12 cellular contexts compared by ENCODE assay signal in the genomic region with DNA sequence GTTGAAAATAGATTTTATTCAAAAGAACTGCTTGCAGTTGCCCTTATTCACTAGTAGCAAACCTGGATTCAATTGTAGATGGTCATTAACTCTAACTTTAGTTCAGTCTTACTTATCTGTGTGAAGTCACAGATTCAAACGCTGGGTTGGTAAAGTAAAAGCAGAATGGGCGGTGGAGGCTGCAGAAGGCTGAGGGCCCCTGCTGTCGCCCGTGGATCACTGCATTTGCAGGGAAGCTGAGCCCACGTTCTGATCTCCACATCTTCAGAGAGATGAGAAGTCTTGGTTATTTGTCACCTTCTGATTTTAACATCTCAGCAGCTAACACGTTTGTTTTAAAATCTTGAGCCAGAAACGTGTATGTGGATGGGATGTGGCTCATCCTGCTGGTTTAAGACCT.
A peak's percentile ranks its signal among the peaks of the same experiment; 100 is the strongest.
DNase-seq lines count a peak whose midpoint lies in the region; FAIRE-seq and TF ChIP-seq lines count a peak whose summit lies in the region.
"Had no signal": no experiment of that assay in that cellular context is flagged by ENCODE, and none has a peak within 500 bp of the region (broad histone marks: within the 10 kb centered on the region; RNA-seq: fewer than 3 reads in every experiment).

No MANE protein-coding gene starts in this region.

- H2AFZ ChIP-seq in endothelial cell of umbilical vein (ENCODE audit: low read depth, low read length): no peak overlapping the region

- H3K9me3 Mint-ChIP-seq in osteocyte (ENCODE audit: unreplicated experiment): no peaks in the 10 kb centered on the region
- H3K9me3 Mint-ChIP-seq: central memory CD8-positive, alpha-beta T cell had no signal

- no peak overlapping the region for H3K27ac Mint-ChIP-seq in osteocyte (ENCODE audit: unreplicated experiment)

- H3K9me1 ChIP-seq in endothelial cell of umbilical vein (replicated peaks; ENCODE audit: control insufficient read depth, extremely low read depth, insufficient read depth, low read length): no peaks in the 10 kb centered on the region

- intact Hi-C loops in endothelial cell of umbilical vein (cut with micrococcal nuclease) (no loop called here), lower leg skin (cut with DNase I; ENCODE audit: low total_unique reads) (no loop called here)

- H3K4me2 ChIP-seq in endothelial cell of umbilical vein (ENCODE audit: insufficient read depth, low read length): no peak overlapping the region

- BruUV-seq in endothelial cell of umbilical vein (replicated peaks; lab: Mats Ljungman, UMichigan): no TSS peak

- H3K27me3 ChIP-seq in endothelial cell of umbilical vein (ENCODE audit: control insufficient read depth in 2 of 2, insufficient read depth in 2 of 2, low read length in 2 of 2): no peaks in the 10 kb centered on the region
- H3K27me3 ChIP-seq: SJCRH30 had no signal

- H3K79me2 ChIP-seq in endothelial cell of umbilical vein (ENCODE audit: control insufficient read depth, insufficient read depth, low read length): no peaks in the 10 kb centered on the region

- FAIRE-seq in endothelial cell of umbilical vein (lab: Jason Lieb, UNC): peak; percentile 38
- FAIRE-seq: H54 had no signal

- no peak overlapping the region for H3K4me3 Mint-ChIP-seq in osteocyte (ENCODE audit: unreplicated experiment)
- H3K4me3 Mint-ChIP-seq: central memory CD8-positive, alpha-beta T cell had no signal

- H3K36me3 Mint-ChIP-seq in osteocyte (ENCODE audit: unreplicated experiment): peaks cover 31% of the 10 kb centered on the region

- CTCF ChIA-PET in endothelial cell of umbilical vein (lab: Charles Lee): interaction anchor here (1.2 to 1.9 kb wide), 2 partner anchors 8 to 141 kb away, joined by 4 to 7 read pairs; no protein-coding TSS in a partner anchor

- peaks cover 9 to 10% of the 10 kb centered on the region in 2 experiments for H3K36me3 ChIP-seq in endothelial cell of umbilical vein (ENCODE audit: control insufficient read depth in 2 of 2, extremely low read depth in 1 of 2, insufficient read depth in 2 of 2, low read length in 2 of 2)

- H3K4me3 ChIP-seq in endothelial cell of umbilical vein (replicated peaks in 1 of 3; ENCODE audit: insufficient read depth in 1 of 3, low read depth in 1 of 3, low read length in 3 of 3): no peak overlapping the region
- H3K4me3 ChIP-seq in coronary artery: no peak overlapping the region
- H3K4me3 ChIP-seq in lower leg skin (ENCODE audit: low read depth, poor library complexity, severe bottlenecking): no peak overlapping the region
- H3K4me3 ChIP-seq: SJCRH30 had no signal

- no peaks in the 10 kb centered on the region for H3K27me3 Mint-ChIP-seq in osteocyte (ENCODE audit: unreplicated experiment)
- H3K27me3 Mint-ChIP-seq: central memory CD8-positive, alpha-beta T cell had no signal

- H3K4me1 Mint-ChIP-seq in osteocyte (ENCODE audit: unreplicated experiment): peaks cover 4% of the 10 kb centered on the region
- H3K4me1 Mint-ChIP-seq: central memory CD8-positive, alpha-beta T cell had no signal

- H4K20me1 ChIP-seq in endothelial cell of umbilical vein (replicated peaks; ENCODE audit: control insufficient read depth, extremely low read depth, insufficient read depth, low read length): no peaks in the 10 kb centered on the region

- DNase-seq in activated CD4-positive, alpha-beta T cell treated with anti-CD3 and anti-CD28 coated beads for 48 hours: peak; percentile 35
- no peak for DNase-seq in activated CD4-positive, alpha-beta T cell treated with anti-CD3 and anti-CD28 coated beads for 4 hours
- DNase-seq in endothelial cell of umbilical vein (ENCODE audit: low read depth, low spot score): peak; percentile 15
- DNase-seq in osteocyte (ENCODE audit: extremely low spot score, unreplicated experiment): no peak
- no peak for DNase-seq in coronary artery (ENCODE audit: low spot score)
- DNase-seq in lower leg skin (ENCODE audit: low spot score in 2 of 2): no peak
- no peak for DNase-seq in NCI-H446 (lab: John Stamatoyannopoulos, UW)
- DNase-seq: NCI-H446 treated with DMSO at 0.1 percent for 48 hours, SJCRH30 had no signal

- H3K9me3 ChIP-seq in endothelial cell of umbilical vein (replicated peaks; ENCODE audit: control insufficient read depth, insufficient read depth, low read length): no peaks in the 10 kb centered on the region
- H3K9me3 ChIP-seq: SJCRH30 had no signal

- no peaks in the 10 kb centered on the region for H3K4me1 ChIP-seq in endothelial cell of umbilical vein (ENCODE audit: control insufficient read depth, extremely low read depth, insufficient read depth, low read length)
- H3K4me1 ChIP-seq: SJCRH30 had no signal

- POLR2A ChIA-PET in endothelial cell of umbilical vein (lab: Charles Lee): no interaction called here

- H3K27ac ChIP-seq in VCaP (peak overlapping the region; percentile 93), endothelial cell of umbilical vein (ENCODE audit: insufficient read depth, low read depth, low read length) (no peak overlapping the region), coronary artery (no peak overlapping the region)
- H3K27ac ChIP-seq: SJCRH30 had no signal

- dilution Hi-C loops in endothelial cell of umbilical vein (cut with MboI; ENCODE audit: extremely low pct_ligation_motif_present, low sequenced_read_pairs): no loop called here

- peak; percentile 42 for TF ChIP-seq CTCF in VCaP (conservative IDR thresholded peaks at IDR 0.05)
- TF ChIP-seq CTCF in endothelial cell of umbilical vein (IDR thresholded peaks at IDR 0.05; ENCODE audit: extremely low read depth in 1 of 2, insufficient read depth in 1 of 2, low read depth in 1 of 2, low read length in 2 of 2): peak in 1 of 2 donors; percentile 21
- TF ChIP-seq CTCF in osteocyte (IDR thresholded peaks at IDR 0.05): peak; percentile 27
- TF ChIP-seq CTCF in coronary artery (IDR thresholded peaks at IDR 0.05): no peak
- TF ChIP-seq CTCF in lower leg skin (IDR thresholded peaks at IDR 0.05): no peak

- 73 to 75% methylated on average over 7 of the region's 7 CpGs for WGBS in lower leg skin, 2 donors

- TF ChIP-seq POLR2A in endothelial cell of umbilical vein (IDR thresholded peaks at IDR 0.05; ENCODE audit: low read depth, low read length) (no peak), lower leg skin (IDR thresholded peaks at IDR 0.05) (no peak)

- no peak overlapping the region for H3K9ac ChIP-seq in endothelial cell of umbilical vein (replicated peaks; ENCODE audit: extremely low read depth, insufficient read depth, low read length)

TF ChIP-seq in endothelial cell of umbilical vein, 7 proteins besides CTCF, POLR2A, EP300 and RAD21:
- TF ChIP-seq MYC (IDR thresholded peaks at IDR 0.05; ENCODE audit: low read depth, low read length): no peak
TF ChIP-seq in endothelial cell of umbilical vein: peak in this region for 0.

Comparison
In these comparisons a context has a peak if more than half of its experiments do, and no peak if none do; other contexts are left out.
1. DNase-seq: peak in activated CD4-positive, alpha-beta T cell treated with anti-CD3 and anti-CD28 coated beads for 48 hours (single experiment) and endothelial cell of umbilical vein (single experiment); none in activated CD4-positive, alpha-beta T cell treated with anti-CD3 and anti-CD28 coated beads for 4 hours (0 of 2), osteocyte (single experiment), coronary artery (single experiment), lower leg skin (0 of 2) and NCI-H446 (0 of 2).
2. CTCF ChIP-seq: peak in VCaP (single experiment) and osteocyte (single experiment); none in coronary artery (single experiment) and lower leg skin (0 of 3).